9 cellular contexts compared by ENCODE assay signal in genomic region chr4:118353452-118353851, GRCh38. TPM values are rescaled to one million over a fixed set of nuclear protein-coding genes. Genes with fewer than 3 reads are reported as not detected.
A peak's percentile ranks its signal among the peaks of the same experiment; 100 is the strongest.
DNase-seq lines count a peak whose midpoint lies in the region; ATAC-seq and TF ChIP-seq lines count a peak whose summit lies in the region.
"Had no signal": no experiment of that assay in that cellular context is flagged by ENCODE, and none has a peak within 500 bp of the region (broad histone marks: within the 10 kb centered on the region; RNA-seq: fewer than 3 reads in every experiment).

No MANE protein-coding gene starts in this region.

- no peaks in the 10 kb centered on the region for H3K36me3 ChIP-seq in testis (ENCODE audit: low read depth, missing control alignments)
- no peaks in the 10 kb centered on the region for H3K36me3 ChIP-seq in tibial artery

- H3K9me3 Mint-ChIP-seq in activated CD8-positive, alpha-beta memory T cell treated with anti-CD3 and anti-CD28 coated beads, Interleukin-2, amount 10 ng/mL, durations not matched to agents 7 days and 5 days (ENCODE audit: low read depth) = no peaks in the 10 kb centered on the region
- H3K9me3 Mint-ChIP-seq in activated T-cell treated with anti-CD3 and anti-CD28 coated beads, Interleukin-2, amount 50 U/mL, for 72 hours = no peaks in the 10 kb centered on the region

- no peak for DNase-seq in activated CD8-positive, alpha-beta memory T cell treated with anti-CD3 and anti-CD28 coated beads, Interleukin-2, amount 10 ng/mL, durations not matched to agents 7 days and 5 days
- no peak for DNase-seq in activated CD8-positive, alpha-beta memory T cell treated with anti-CD3 and anti-CD28 coated beads for 24 hours
- DNase-seq in activated T-cell treated with anti-CD3 and anti-CD28 coated beads, Interleukin-2, amount 50 U/mL, for 72 hours = no peak
- peak; percentile 14 for DNase-seq in iPS-NIHi7 (ENCODE audit: extremely low spot score)
- DNase-seq in testis = peak; percentile 20
- no peak for DNase-seq in NCI-H2081 (lab: John Stamatoyannopoulos, UW)
- DNase-seq in tibial artery = no peak
- no peak for DNase-seq in SW480 (ENCODE audit: low spot score)
- DNase-seq: SHP77 treated with DMSO at 0.1 percent for 48 hours had no signal

- TF ChIP-seq POLR2A in testis (IDR thresholded peaks at IDR 0.05) = no peak

- 3 to 7% methylated on average over 9 of the region's 9 CpGs for WGBS in testis, 2 donors

- H3K9me3 ChIP-seq in testis (no peaks in the 10 kb centered on the region), tibial artery (no peaks in the 10 kb centered on the region)

- peaks cover 9% of the 10 kb centered on the region for H3K4me1 Mint-ChIP-seq in activated CD8-positive, alpha-beta memory T cell treated with anti-CD3 and anti-CD28 coated beads, Interleukin-2, amount 10 ng/mL, durations not matched to agents 7 days and 5 days
- H3K4me1 Mint-ChIP-seq in activated T-cell treated with anti-CD3 and anti-CD28 coated beads, Interleukin-2, amount 50 U/mL, for 72 hours (ENCODE audit: low read depth) = peaks cover 13% of the 10 kb centered on the region

- H3K4me3 ChIP-seq in testis (peak overlapping the region; percentile 63 to 73), tibial artery (peak overlapping the region in 1 of 2 donors; percentile 50)

- TF ChIP-seq CTCF in testis (IDR thresholded peaks at IDR 0.05) (no peak), tibial artery (IDR thresholded peaks at IDR 0.05) (no peak)

- H3K27ac ChIP-seq in testis (peak overlapping the region in 1 of 2 donors; percentile 84), tibial artery (no peak overlapping the region)

- no peak overlapping the region for H3K27ac Mint-ChIP-seq in activated CD8-positive, alpha-beta memory T cell treated with anti-CD3 and anti-CD28 coated beads, Interleukin-2, amount 10 ng/mL, durations not matched to agents 7 days and 5 days
- no peak overlapping the region for H3K27ac Mint-ChIP-seq in activated T-cell treated with anti-CD3 and anti-CD28 coated beads, Interleukin-2, amount 50 U/mL, for 72 hours

- intact Hi-C loops in testis (cut with DNase I; ENCODE audit: low total_unique reads) = no loop called here
- intact Hi-C loops in tibial artery (cut with DNase I; ENCODE audit: low total_unique reads) = no loop called here

- CTCF ChIA-PET in activated CD8-positive, alpha-beta memory T cell treated with anti-CD3 and anti-CD28 coated beads, Interleukin-2, amount 10 ng/mL, durations not matched to agents 7 days and 5 days (lab: Charles Lee) = interaction anchor here (0.5 to 2.7 kb wide), 12 partner anchors 9 to 413 kb away, joined by 3 to 12 read pairs (median 5); no protein-coding TSS in a partner anchor

- no peak for ATAC-seq in activated CD8-positive, alpha-beta memory T cell treated with anti-CD3 and anti-CD28 coated beads, Interleukin-2, amount 10 ng/mL, durations not matched to agents 7 days and 5 days
- no peak for ATAC-seq in activated T-cell treated with anti-CD3 and anti-CD28 coated beads, Interleukin-2, amount 50 U/mL, for 72 hours (replicated peaks in 1 of 2)

- H3K36me3 Mint-ChIP-seq in activated CD8-positive, alpha-beta memory T cell treated with anti-CD3 and anti-CD28 coated beads, Interleukin-2, amount 10 ng/mL, durations not matched to agents 7 days and 5 days = no peaks in the 10 kb centered on the region
- H3K36me3 Mint-ChIP-seq in activated T-cell treated with anti-CD3 and anti-CD28 coated beads, Interleukin-2, amount 50 U/mL, for 72 hours (ENCODE audit: insufficient read depth in 2 of 2) = peaks cover 0 to 3% of the 10 kb centered on the region in 2 donors

- H3K4me1 ChIP-seq in testis = peaks cover 4% of the 10 kb centered on the region
- H3K4me1 ChIP-seq in tibial artery = peaks cover 0 to 20% (median 17%) of the 10 kb centered on the region in 4 donors

- peaks cover 77% of the 10 kb centered on the region for H3K27me3 Mint-ChIP-seq in activated CD8-positive, alpha-beta memory T cell treated with anti-CD3 and anti-CD28 coated beads, Interleukin-2, amount 10 ng/mL, durations not matched to agents 7 days and 5 days
- peaks cover 74% of the 10 kb centered on the region for H3K27me3 Mint-ChIP-seq in activated T-cell treated with anti-CD3 and anti-CD28 coated beads, Interleukin-2, amount 50 U/mL, for 72 hours (ENCODE audit: low read depth)

- no peaks in the 10 kb centered on the region for H3K27me3 ChIP-seq in testis
- H3K27me3 ChIP-seq in tibial artery = peaks cover 0 to 71% of the 10 kb centered on the region in 2 donors

- H3K4me3 Mint-ChIP-seq in activated CD8-positive, alpha-beta memory T cell treated with anti-CD3 and anti-CD28 coated beads, Interleukin-2, amount 10 ng/mL, durations not matched to agents 7 days and 5 days = peak overlapping the region; percentile 49
- peak overlapping the region; percentile 84 to 89 for H3K4me3 Mint-ChIP-seq in activated T-cell treated with anti-CD3 and anti-CD28 coated beads, Interleukin-2, amount 50 U/mL, for 72 hours

RNA-seq across cellular contexts. Expression of gene PRSS12, which starts 0.6 kb away (rescaled TPM):
- total RNA-seq in activated CD8-positive, alpha-beta memory T cell treated with anti-CD3 and anti-CD28 coated beads, Interleukin-2, amount 10 ng/mL, durations not matched to agents 7 days and 5 days = not detected
- total RNA-seq in activated T-cell treated with anti-CD3 and anti-CD28 coated beads, Interleukin-2, amount 50 U/mL, for 72 hours = under 1 TPM in 1 of 2 donors, not detected in 1; 0.07 TPM
- total RNA-seq in testis = 10 to 100 TPM; 33.9 to 65.4 TPM
- 41.5 TPM for polyA plus RNA-seq in testis (ENCODE audit: insufficient read depth, low read depth, low replicate concordance)

Comparison
In these comparisons a context has a peak if more than half of its experiments do, and no peak if none do; other contexts are left out.
1. DNase-seq: peak in iPS-NIHi7 (single experiment) and testis (single experiment); none in activated CD8-positive, alpha-beta memory T cell treated with anti-CD3 and anti-CD28 coated beads, Interleukin-2, amount 10 ng/mL, durations not matched to agents 7 days and 5 days (single experiment), activated CD8-positive, alpha-beta memory T cell treated with anti-CD3 and anti-CD28 coated beads for 24 hours (single experiment), activated T-cell treated with anti-CD3 and anti-CD28 coated beads, Interleukin-2, amount 50 U/mL, for 72 hours (0 of 2), NCI-H2081 (0 of 2), tibial artery (0 of 2) and SW480 (single experiment).
2. RNA of gene PRSS12, which starts 0.6 kb away (total RNA-seq): 33.9 to 65.4 TPM in testis; 0.07 TPM in activated T-cell treated with anti-CD3 and anti-CD28 coated beads, Interleukin-2, amount 50 U/mL, for 72 hours and not detected in activated CD8-positive, alpha-beta memory T cell treated with anti-CD3 and anti-CD28 coated beads, Interleukin-2, amount 10 ng/mL, durations not matched to agents 7 days and 5 days; every median in the first group is over 10 times any median in the second.